8 cellular contexts compared by ENCODE assay signal in the genomic region with DNA sequence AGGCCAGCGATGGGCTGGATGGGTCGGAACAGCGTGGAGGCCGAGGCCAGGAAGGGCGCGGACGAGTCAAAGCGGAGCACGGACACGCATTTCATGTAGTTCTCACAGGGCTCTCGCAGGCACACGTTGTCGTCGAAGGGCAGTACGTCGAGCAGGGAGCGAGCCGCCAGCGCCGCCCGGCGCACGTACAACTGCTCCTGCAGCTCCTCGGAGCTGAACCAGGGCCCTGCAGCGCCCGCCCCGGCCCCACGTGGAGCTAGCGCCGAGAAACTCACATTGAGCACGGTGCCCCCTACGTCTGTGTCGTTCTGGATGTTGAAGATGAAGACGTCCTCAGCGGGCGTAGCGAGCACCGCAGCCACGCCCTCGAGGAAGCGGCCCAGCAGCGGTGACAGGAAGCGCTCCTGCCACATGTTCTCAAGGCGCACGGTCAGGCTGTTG. TPM values are rescaled to one million over a fixed set of nuclear protein-coding genes. Genes with fewer than 3 reads are reported as not detected.
DNase-seq lines count a peak whose midpoint lies in the region; ATAC-seq, FAIRE-seq and TF ChIP-seq lines count a peak whose summit lies in the region.

No MANE protein-coding gene starts in this region.

- H3K9me3 ChIP-seq in heart right ventricle (no peaks in the 10 kb centered on the region), astrocyte (ENCODE audit: insufficient read depth, low read depth, low read length) (peaks cover 5% of the 10 kb centered on the region), uterus (no peaks in the 10 kb centered on the region)
- no peaks in the 10 kb centered on the region for H3K9me3 ChIP-seq in naive thymus-derived CD4-positive, alpha-beta T cell (ENCODE audit: control insufficient read depth in 2 of 3, low read length in 3 of 3)

- peak overlapping the region; percentile 60 for H2AFZ ChIP-seq in astrocyte (ENCODE audit: low read depth, low read length)

- H3K4me1 ChIP-seq in heart right ventricle (peaks cover 4 to 29% (median 14%) of the 10 kb centered on the region in 9 donors), astrocyte (ENCODE audit: insufficient read depth, low read length) (peaks cover 6% of the 10 kb centered on the region), uterus (peaks cover 0 to 10% of the 10 kb centered on the region in 2 donors)
- peaks cover 14 to 16% of the 10 kb centered on the region in 2 donors for H3K4me1 ChIP-seq in naive thymus-derived CD4-positive, alpha-beta T cell (ENCODE audit: control insufficient read depth in 2 of 2, insufficient read depth in 2 of 2, low read length in 2 of 2)

- CTCF ChIA-PET in naive thymus-derived CD4-positive, alpha-beta T cell (lab: Charles Lee): interaction anchor here (0.8 to 1.0 kb wide), 2 partner anchors 22 to 461 kb away, joined by 3 to 4 read pairs; partner anchors contain the start of gene SLC26A6

- H3K79me2 ChIP-seq in astrocyte (ENCODE audit: insufficient read depth, low read length): no peaks in the 10 kb centered on the region

- no peak for TF ChIP-seq CTCF in heart right ventricle (IDR thresholded peaks at IDR 0.05)
- TF ChIP-seq CTCF in astrocyte (IDR thresholded peaks at IDR 0.05; ENCODE audit: insufficient read depth, low read depth, low read length): no peak
- no peak for TF ChIP-seq CTCF in uterus (IDR thresholded peaks at IDR 0.05)

- H3K36me3 Mint-ChIP-seq in astrocyte (ENCODE audit: low read depth, unreplicated experiment): peaks cover 47% of the 10 kb centered on the region
- peaks cover 0 to 2% (median 0%) of the 10 kb centered on the region in 5 donors for H3K36me3 Mint-ChIP-seq in naive thymus-derived CD4-positive, alpha-beta T cell

- peaks cover 12% of the 10 kb centered on the region for H3K9me3 Mint-ChIP-seq in astrocyte (ENCODE audit: unreplicated experiment)
- peaks cover 0 to 5% (median 0%) of the 10 kb centered on the region in 11 donors for H3K9me3 Mint-ChIP-seq in naive thymus-derived CD4-positive, alpha-beta T cell

- peak overlapping the region; percentile 43 to 76 (median 64) for H3K4me3 ChIP-seq in heart right ventricle
- no peak overlapping the region for H3K4me3 ChIP-seq in astrocyte (ENCODE audit: insufficient read depth, low read depth, low read length)
- peak overlapping the region; percentile 70 for H3K4me3 ChIP-seq in naive thymus-derived CD4-positive, alpha-beta T cell (ENCODE audit: low read length)
- peak overlapping the region; percentile 26 to 40 for H3K4me3 ChIP-seq in uterus

- H3K4me1 Mint-ChIP-seq in astrocyte (ENCODE audit: low read depth, unreplicated experiment): no peaks in the 10 kb centered on the region
- H3K4me1 Mint-ChIP-seq in naive thymus-derived CD4-positive, alpha-beta T cell: peaks cover 6 to 28% (median 11%) of the 10 kb centered on the region in 7 donors

- H3K4me2 ChIP-seq in astrocyte (ENCODE audit: low read length): peak overlapping the region; percentile 80

- H3K27me3 Mint-ChIP-seq in astrocyte (ENCODE audit: low read depth, unreplicated experiment): peaks cover 7% of the 10 kb centered on the region
- H3K27me3 Mint-ChIP-seq in naive thymus-derived CD4-positive, alpha-beta T cell: peaks cover 2 to 15% (median 5%) of the 10 kb centered on the region in 5 donors

- no peak for FAIRE-seq in astrocyte (lab: Jason Lieb, UNC)

- POLR2A ChIA-PET in naive thymus-derived CD4-positive, alpha-beta T cell (lab: Charles Lee): interaction anchor here (0.9 to 2.2 kb wide), 2 partner anchors 21 to 23 kb away, joined by 3 to 8 read pairs; partner anchors contain the start of gene SLC26A6

- H4K20me1 ChIP-seq in astrocyte (ENCODE audit: insufficient read depth, low read length): peaks cover 3% of the 10 kb centered on the region

- WGBS in heart right ventricle, 2 donors: 42% methylated on average over 44 to 45 of the region's 45 CpGs

- ATAC-seq in heart right ventricle (peak in 1 of 8 donors; percentile 5), HG03354 (IDR thresholded peaks at IDR 0.05; ENCODE audit: poor library complexity, severe bottlenecking, unreplicated experiment) (no peak)
- peak; percentile 8 for ATAC-seq in naive thymus-derived CD4-positive, alpha-beta T cell

- H3K27me3 ChIP-seq in heart right ventricle (peaks cover 0 to 19% (median 5%) of the 10 kb centered on the region in 7 donors), astrocyte (ENCODE audit: insufficient read depth, low read length) (no peaks in the 10 kb centered on the region), uterus (peaks cover 0 to under 1% of the 10 kb centered on the region in 2 donors)
- H3K27me3 ChIP-seq in naive thymus-derived CD4-positive, alpha-beta T cell (ENCODE audit: control insufficient read depth in 2 of 2, insufficient read depth in 2 of 2, low read length in 2 of 2): no peaks in the 10 kb centered on the region

- no peak overlapping the region for H3K4me3 Mint-ChIP-seq in astrocyte (ENCODE audit: unreplicated experiment)
- peak overlapping the region; percentile 65 to 82 (median 76) for H3K4me3 Mint-ChIP-seq in naive thymus-derived CD4-positive, alpha-beta T cell

- no peak overlapping the region for H3K9ac ChIP-seq in astrocyte (ENCODE audit: low read length)

- H3K36me3 ChIP-seq in heart right ventricle (no peaks in the 10 kb centered on the region), astrocyte (ENCODE audit: insufficient read depth, low read length) (no peaks in the 10 kb centered on the region), uterus (no peaks in the 10 kb centered on the region)
- H3K36me3 ChIP-seq in naive thymus-derived CD4-positive, alpha-beta T cell (ENCODE audit: control insufficient read depth in 2 of 3, insufficient read depth in 3 of 3, low read length in 3 of 3): no peaks in the 10 kb centered on the region

- no peak for TF ChIP-seq POLR2A in uterus (IDR thresholded peaks at IDR 0.05)

- H3K27ac ChIP-seq in heart right ventricle (peak overlapping the region in 9 of 10 donors; percentile 36 to 74 (median 65)), astrocyte (ENCODE audit: low read depth, low read length) (no peak overlapping the region), uterus (peak overlapping the region in 1 of 2 donors; percentile 64)
- H3K27ac ChIP-seq in naive thymus-derived CD4-positive, alpha-beta T cell (ENCODE audit: low read depth, low read length): peak overlapping the region; percentile 65

- intact Hi-C loops in heart right ventricle (cut with DNase I): no loop called here
- intact Hi-C loops in cardiac septum (cut with DNase I): loop anchor here (1.0 kb wide), 1 partner anchor 22 kb away; the partner anchor contains the start of gene SLC26A6
- intact Hi-C loops in naive thymus-derived CD4-positive, alpha-beta T cell (cut with micrococcal nuclease): loop anchor here (1.0 to 5.0 kb wide), 11 partner anchors 7 to 470 kb away; partner anchors contain the start of genes SLC26A6 (in 2 of the 2), UQCRC1 (in 2 of the 2), CDC25A (in 1 of the 2) and IP6K2 (in 1 of the 2)
- intact Hi-C loops in uterus (cut with DNase I; ENCODE audit: low total_unique reads): no loop called here

- DNase-seq in heart right ventricle (no peak), cardiac septum (ENCODE audit: low spot score) (no peak), astrocyte (ENCODE audit: low read depth) (no peak), uterus (no peak), DMS79 treated with DMSO at 0.1 percent for 48 hours (lab: John Stamatoyannopoulos, UW) (no peak), A172 (ENCODE audit: low spot score) (no peak)
- DNase-seq in naive thymus-derived CD4-positive, alpha-beta T cell: peak in 5 of 9 donors; percentile 17 to 48 (median 38)

- no peak overlapping the region for H3K27ac Mint-ChIP-seq in astrocyte (ENCODE audit: unreplicated experiment)
- H3K27ac Mint-ChIP-seq in naive thymus-derived CD4-positive, alpha-beta T cell: peak overlapping the region in 5 of 9 donors; percentile 12 to 82 (median 38)

RNA-seq across cellular contexts. Expression of gene CELSR3, which starts 5.8 kb away (rescaled TPM):
- total RNA-seq in heart right ventricle: under 1 TPM; 0.10 to 0.44 (median 0.17) TPM
- under 1 TPM; 0.10 to 0.44 TPM for polyA plus RNA-seq in heart right ventricle
- 0.22 TPM for total RNA-seq in cardiac septum
- total RNA-seq in astrocyte: 8.6 and 10.2 TPM in 2 replicates
- 1 to 10 TPM; 2.9 to 8.7 (median 4.2) TPM for total RNA-seq in naive thymus-derived CD4-positive, alpha-beta T cell
- polyA plus RNA-seq in naive thymus-derived CD4-positive, alpha-beta T cell: under 1 TPM; 0.17 to 0.69 TPM
- 1 to 10 TPM in 2 of 4 donors, under 1 TPM in 1, not detected in 1; under 0.01 to 3.4 (median 1.3) TPM for total RNA-seq in uterus
- total RNA-seq in A172 (2014; rRNA removed; shearing (Covaris generic)): 4.9 and 5.8 TPM in 2 replicates

RNA-seq across cellular contexts. Expression of gene SLC26A6, which starts 21.6 kb away (rescaled TPM):
- 10 to 100 TPM in 6 of 10 donors, 1 to 10 TPM in 4; 5.2 to 17.7 (median 10.2) TPM for total RNA-seq in heart right ventricle
- polyA plus RNA-seq in heart right ventricle: 10 to 100 TPM; 11.3 to 25.4 TPM
- 8.9 TPM for total RNA-seq in cardiac septum
- 30.3 and 32.0 TPM in 2 replicates for total RNA-seq in astrocyte
- 10 to 100 TPM; 15.1 to 37.6 (median 31.2) TPM for total RNA-seq in naive thymus-derived CD4-positive, alpha-beta T cell
- polyA plus RNA-seq in naive thymus-derived CD4-positive, alpha-beta T cell: 1 to 10 TPM; 3.5 to 3.7 TPM
- 10 to 100 TPM in 3 of 4 donors, under 1 TPM in 1; 0.59 to 98.1 (median 15.2) TPM for total RNA-seq in uterus
- 16.9 and 17.5 TPM in 2 replicates for total RNA-seq in A172 (2014; rRNA removed; shearing (Covaris generic))

RNA-seq across cellular contexts. Expression of gene NCKIPSD, which starts 28.9 kb away (rescaled TPM):
- total RNA-seq in heart right ventricle: 10 to 100 TPM in 9 of 10 donors, 1 to 10 TPM in 1; 9.4 to 21.1 (median 15.1) TPM
- polyA plus RNA-seq in heart right ventricle: 10 to 100 TPM; 13.0 to 14.3 TPM
- total RNA-seq in cardiac septum: 22.5 TPM
- 18.3 and 21.6 TPM in 2 replicates for total RNA-seq in astrocyte
- total RNA-seq in naive thymus-derived CD4-positive, alpha-beta T cell: 10 to 100 TPM; 13.7 to 42.1 (median 20.3) TPM
- polyA plus RNA-seq in naive thymus-derived CD4-positive, alpha-beta T cell: 10 to 100 TPM in 1 of 2 donors, 1 to 10 TPM in 1; 8.6 to 21.9 TPM
- total RNA-seq in uterus: 10 to 100 TPM; 11.0 to 48.9 (median 25.6) TPM
- 23.6 and 37.7 TPM in 2 replicates for total RNA-seq in A172 (2014; rRNA removed; shearing (Covaris generic))

RNA-seq across cellular contexts. Expression of gene TMEM89, which starts 35.3 kb away (rescaled TPM):
- total RNA-seq in heart right ventricle: not detected
- polyA plus RNA-seq in heart right ventricle: not detected
- not detected for total RNA-seq in cardiac septum
- 0.36 and 0.48 TPM in 2 replicates for total RNA-seq in astrocyte
- total RNA-seq in naive thymus-derived CD4-positive, alpha-beta T cell: not detected
- not detected for polyA plus RNA-seq in naive thymus-derived CD4-positive, alpha-beta T cell
- total RNA-seq in uterus: not detected
- not detected in 2 replicates for total RNA-seq in A172 (2014; rRNA removed; shearing (Covaris generic))

RNA-seq across cellular contexts. Expression of gene UQCRC1, which starts 47.4 kb away (rescaled TPM):
- total RNA-seq in heart right ventricle (1,000 to 10,000 TPM in 9 of 10 donors, 100 to 1,000 TPM in 1; 723 to 1,173 (median 1,035) TPM), cardiac septum (753 TPM), astrocyte (190 and 199 TPM in 2 replicates), uterus (100 to 1,000 TPM in 3 of 4 donors, 10 to 100 TPM in 1; 54.4 to 409 (median 155) TPM)
- polyA plus RNA-seq in heart right ventricle: 1,000 to 10,000 TPM in 1 of 2 donors, 100 to 1,000 TPM in 1; 859 to 1,330 TPM
- 100 to 1,000 TPM in 2 of 5 experiments, 10 to 100 TPM in 3; 77.3 to 156 (median 91.7) TPM for total RNA-seq in naive thymus-derived CD4-positive, alpha-beta T cell
- polyA plus RNA-seq in naive thymus-derived CD4-positive, alpha-beta T cell: 100 to 1,000 TPM; 151 to 164 TPM
- 485 and 565 TPM in 2 replicates for total RNA-seq in A172 (2014; rRNA removed; shearing (Covaris generic))

Comparison
In these comparisons a context has a peak if more than half of its experiments do, and no peak if none do; other contexts are left out.
1. intact Hi-C loops: an anchor here in cardiac septum (1.0 kb wide) and naive thymus-derived CD4-positive, alpha-beta T cell (1.0 to 5.0 kb wide); none called in heart right ventricle and uterus.
2. DNase-seq: peak in naive thymus-derived CD4-positive, alpha-beta T cell (5 of 9); none in heart right ventricle (0 of 2), cardiac septum (single experiment), astrocyte (single experiment), uterus (0 of 2), DMS79 treated with DMSO at 0.1 percent for 48 hours (single experiment) and A172 (single experiment).